Comparison of ENCODE assay signal across 8 cellular contexts in genomic region chr10:36779238-36779846, GRCh38.
DNase-seq lines count a peak whose midpoint lies in the region; ATAC-seq and TF ChIP-seq lines count a peak whose summit lies in the region.

No MANE protein-coding gene starts in this region.

- no peak for ATAC-seq in GM21526 (IDR thresholded peaks at IDR 0.05; ENCODE audit: low FRiP score, unreplicated experiment)
- no peak for ATAC-seq in HG03139 (IDR thresholded peaks at IDR 0.05; ENCODE audit: unreplicated experiment)

- H3K27me3 ChIP-seq in brain microvascular endothelial cell (replicated peaks) (no peaks in the 10 kb centered on the region), tibial nerve (no peaks in the 10 kb centered on the region)

- H3K36me3 ChIP-seq in brain microvascular endothelial cell (replicated peaks): no peaks in the 10 kb centered on the region
- H3K36me3 ChIP-seq in tibial nerve: no peaks in the 10 kb centered on the region

- WGBS in tibial nerve, 2 donors: 6 to 10% methylated on average over 2 of the region's 2 CpGs

- peak; percentile 81 for TF ChIP-seq CTCF in brain microvascular endothelial cell (IDR thresholded peaks at IDR 0.05; ENCODE audit: low read depth, low read length, missing control alignments)
- TF ChIP-seq CTCF in tibial nerve (IDR thresholded peaks at IDR 0.05): peak; percentile 41 to 88 (median 64)

- in situ Hi-C loops in brain microvascular endothelial cell (cut with HindIII; ENCODE audit: low pct_ligation_motif_present, low sequenced_read_pairs): loop anchor here (25.0 kb wide), 1 partner anchor 1142 kb away; the partner anchor contains the start of gene FZD8

- DNase-seq in D341Med (ENCODE audit: low spot score): peak; percentile 45
- peak; percentile 8 for DNase-seq in NCI-H1092 (lab: John Stamatoyannopoulos, UW)
- peak; percentile 65 for DNase-seq in brain microvascular endothelial cell
- peak; percentile 78 for DNase-seq in iris pigment epithelial cell (ENCODE audit: low read depth)
- peak in 1 of 2 donors; percentile 66 for DNase-seq in tibial nerve (ENCODE audit: low spot score in 2 of 2)
- no peak for DNase-seq in activated T-cell treated with anti-CD3 and anti-CD28 coated beads, Interleukin-2, amount 50 U/mL, for 48 hours

- no peak for TF ChIP-seq POLR2A in tibial nerve (IDR thresholded peaks at IDR 0.05)

- no peak overlapping the region for H3K27ac ChIP-seq in brain microvascular endothelial cell
- H3K27ac ChIP-seq in tibial nerve: no peak overlapping the region

- no peak overlapping the region for H3K4me3 ChIP-seq in brain microvascular endothelial cell (ENCODE audit: low read depth, low read length)
- no peak overlapping the region for H3K4me3 ChIP-seq in tibial nerve

- no peaks in the 10 kb centered on the region for H3K9me3 ChIP-seq in tibial nerve

- TF ChIP-seq EP300 in tibial nerve (IDR thresholded peaks at IDR 0.05): no peak

- H3K4me1 ChIP-seq in tibial nerve: peaks cover 0 to 4% (median 0%) of the 10 kb centered on the region in 4 donors

Comparison
In these comparisons a context has a peak if more than half of its experiments do, and no peak if none do; other contexts are left out.
1. DNase-seq: peak in D341Med (single experiment), NCI-H1092 (single experiment), brain microvascular endothelial cell (single experiment) and iris pigment epithelial cell (single experiment); none in activated T-cell treated with anti-CD3 and anti-CD28 coated beads, Interleukin-2, amount 50 U/mL, for 48 hours (0 of 2).